Comparison of ENCODE assay signal across 9 cellular contexts in genomic region chr16:57775661-57776469, GRCh38. TPM values are rescaled to one million over a fixed set of nuclear protein-coding genes. Genes with fewer than 3 reads are reported as not detected.
DNase-seq lines count a peak whose midpoint lies in the region; ATAC-seq and TF ChIP-seq lines count a peak whose summit lies in the region.
"Had no signal": no experiment of that assay in that cellular context is flagged by ENCODE, and none has a peak within 500 bp of the region (broad histone marks: within the 10 kb centered on the region; RNA-seq: fewer than 3 reads in every experiment).

No MANE protein-coding gene starts in this region.

- no peaks in the 10 kb centered on the region for H4K20me1 ChIP-seq in OCI-LY3 (ENCODE audit: insufficient read depth, low read length)

- DNase-seq in DMS153 (lab: John Stamatoyannopoulos, UW) (peak; percentile 26), DMS153 treated with DMSO at 0.1 percent for 48 hours (lab: John Stamatoyannopoulos, UW; ENCODE audit: unreplicated experiment) (no peak), right cardiac atrium (peak; percentile 32 to 57 (median 51)), smooth muscle cell of the brain vasculature (ENCODE audit: low read depth, low spot score) (peak; percentile 41), activated gamma-delta T cell treated with Interleukin-2 at 50 U/mL for 16 hours (no peak), NCI-H2196 (lab: John Stamatoyannopoulos, UW; ENCODE audit: unreplicated experiment) (no peak)
- DNase-seq in NK-92 treated with Interleukin-12 subunit alpha and Interleukin-12 subunit beta, amount 100 ng/mL, for 24 hours (lab: John Stamatoyannopoulos, UW), result no peak
- DNase-seq: naive thymus-derived CD4-positive, alpha-beta T cell had no signal

- H3K9me3 ChIP-seq in OCI-LY3 (ENCODE audit: insufficient read depth, low read length), result no peaks in the 10 kb centered on the region
- H3K9me3 ChIP-seq in right cardiac atrium (ENCODE audit: control insufficient read depth, low read length), result no peaks in the 10 kb centered on the region

- peak; percentile 41 for TF ChIP-seq CTCF in OCI-LY3 (IDR thresholded peaks at IDR 0.05; ENCODE audit: low read depth, low read length)

- 69% methylated on average over 23 of the region's 23 CpGs for WGBS in right cardiac atrium

- H3K27me3 ChIP-seq in OCI-LY3 (ENCODE audit: low read depth, low read length) (no peaks in the 10 kb centered on the region), right cardiac atrium (ENCODE audit: control insufficient read depth, insufficient read depth) (no peaks in the 10 kb centered on the region)

- H3K79me2 ChIP-seq in OCI-LY3 (ENCODE audit: low read length), result no peaks in the 10 kb centered on the region

- H3K27ac ChIP-seq in OCI-LY3 (ENCODE audit: low read length) (no peak overlapping the region), right cardiac atrium (ENCODE audit: low read length) (no peak overlapping the region)

- H3K4me1 ChIP-seq in OCI-LY3 (ENCODE audit: low read length) (no peaks in the 10 kb centered on the region), right cardiac atrium (ENCODE audit: control insufficient read depth, insufficient read depth, low read length) (no peaks in the 10 kb centered on the region)

- no peak overlapping the region for H3K9ac ChIP-seq in OCI-LY3 (ENCODE audit: low read length)

- no peak overlapping the region for H2AFZ ChIP-seq in OCI-LY3 (ENCODE audit: low read depth, low read length)

- intact Hi-C loops in right cardiac atrium (cut with DNase I), result no loop called here

- peak; percentile 43 to 44 for ATAC-seq in right cardiac atrium
- ATAC-seq: naive thymus-derived CD4-positive, alpha-beta T cell had no signal

- H3K36me3 ChIP-seq in OCI-LY3 (replicated peaks; ENCODE audit: low read depth, low read length), result no peaks in the 10 kb centered on the region

- no peak overlapping the region for H3K4me2 ChIP-seq in OCI-LY3 (ENCODE audit: low read length)

- H3K4me3 ChIP-seq in OCI-LY3 (ENCODE audit: low read length) (no peak overlapping the region), right cardiac atrium (ENCODE audit: low read length) (no peak overlapping the region)

RNA-seq across cellular contexts. Expression of gene KIFC3, which starts 26.4 kb away (rescaled TPM):
- total RNA-seq in right cardiac atrium, result 10 to 100 TPM; 45.8 to 67.5 (median 50.0) TPM
- 39.9 TPM for polyA plus RNA-seq in right cardiac atrium
- polyA plus RNA-seq: naive thymus-derived CD4-positive, alpha-beta T cell had no signal

RNA-seq across cellular contexts. Expression of gene KATNB1, which starts 40.3 kb away (rescaled TPM):
- 10 to 100 TPM in 3 of 4 donors, 1 to 10 TPM in 1; 8.4 to 16.3 (median 12.3) TPM for total RNA-seq in right cardiac atrium
- polyA plus RNA-seq in right cardiac atrium, result 10.2 TPM

Comparison
In these comparisons a context has a peak if more than half of its experiments do, and no peak if none do; other contexts are left out.
1. DNase-seq: peak in DMS153 (single experiment), right cardiac atrium (3 of 3) and smooth muscle cell of the brain vasculature (single experiment); none in DMS153 treated with DMSO at 0.1 percent for 48 hours (single experiment), NK-92 treated with Interleukin-12 subunit alpha and Interleukin-12 subunit beta, amount 100 ng/mL, for 24 hours (single experiment), activated gamma-delta T cell treated with Interleukin-2 at 50 U/mL for 16 hours (single experiment) and NCI-H2196 (single experiment).